ENCODE assay signal across 9 cellular contexts in genomic region chr21:34198232-34199120, GRCh38.
DNase-seq lines count a peak whose midpoint lies in the region; ATAC-seq lines count a peak whose summit lies in the region.
"Had no signal": no experiment of that assay in that cellular context is flagged by ENCODE, and none has a peak within 500 bp of the region (broad histone marks: within the 10 kb centered on the region; RNA-seq: fewer than 3 reads in every experiment).

No MANE protein-coding gene starts in this region.

- H3K4me1 Mint-ChIP-seq in T-helper 1 cell treated with Interleukin-12 subunit alpha and Interleukin-12 subunit beta and Interleukin-4 antibody, amounts not matched to agents 30 μg/mL and 1 μg/mL, for 36 hours (ENCODE audit: low read depth) = peaks cover 53% of the 10 kb centered on the region
- peaks cover 66% of the 10 kb centered on the region for H3K4me1 Mint-ChIP-seq in dendritic cell treated with granulocyte-macrophage colony-stimulating factor and Interleukin-4, amounts not matched to agents 40 ng/mL and 50 ng/mL, for 4 days (ENCODE audit: low read depth)
- H3K4me1 Mint-ChIP-seq in stimulated activated naive CD8-positive, alpha-beta T cell treated with anti-CD3 and anti-CD28 coated beads, Interleukin-15, amount 100 ng/mL, for 72 hours = peaks cover 65% of the 10 kb centered on the region

- peak overlapping the region; percentile 96 for H3K27ac Mint-ChIP-seq in T-helper 1 cell treated with Interleukin-12 subunit alpha and Interleukin-12 subunit beta and Interleukin-4 antibody, amounts not matched to agents 30 μg/mL and 1 μg/mL, for 36 hours
- peak overlapping the region; percentile 44 for H3K27ac Mint-ChIP-seq in dendritic cell treated with granulocyte-macrophage colony-stimulating factor and Interleukin-4, amounts not matched to agents 40 ng/mL and 50 ng/mL, for 4 days
- peak overlapping the region; percentile 91 to 92 for H3K27ac Mint-ChIP-seq in stimulated activated naive CD8-positive, alpha-beta T cell treated with anti-CD3 and anti-CD28 coated beads, Interleukin-15, amount 100 ng/mL, for 72 hours

- no peaks in the 10 kb centered on the region for H3K27me3 Mint-ChIP-seq in T-helper 1 cell treated with Interleukin-12 subunit alpha and Interleukin-12 subunit beta and Interleukin-4 antibody, amounts not matched to agents 30 μg/mL and 1 μg/mL, for 36 hours (ENCODE audit: low read depth)
- no peaks in the 10 kb centered on the region for H3K27me3 Mint-ChIP-seq in dendritic cell treated with granulocyte-macrophage colony-stimulating factor and Interleukin-4, amounts not matched to agents 40 ng/mL and 50 ng/mL, for 4 days
- no peaks in the 10 kb centered on the region for H3K27me3 Mint-ChIP-seq in stimulated activated naive CD8-positive, alpha-beta T cell treated with anti-CD3 and anti-CD28 coated beads, Interleukin-15, amount 100 ng/mL, for 72 hours

- peak; percentile 32 for DNase-seq in activated gamma-delta T cell treated with Interleukin-2 at 50 U/mL for 16 hours
- no peak for DNase-seq in activated gamma-delta T cell (lab: John Stamatoyannopoulos, UW)
- peak; percentile 50 to 53 for DNase-seq in stimulated activated naive CD8-positive, alpha-beta T cell treated with anti-CD3 and anti-CD28 coated beads, Interleukin-15, amount 100 ng/mL, for 72 hours
- DNase-seq in NCI-H69 (lab: John Stamatoyannopoulos, UW) = no peak
- DNase-seq: MG63 had no signal

- ATAC-seq in stimulated activated naive CD8-positive, alpha-beta T cell treated with anti-CD3 and anti-CD28 coated beads, Interleukin-15, amount 100 ng/mL, for 72 hours = peak; percentile 90
- ATAC-seq in HG03095 (IDR thresholded peaks at IDR 0.05; ENCODE audit: unreplicated experiment) (no peak), HG02763 (IDR thresholded peaks at IDR 0.05; ENCODE audit: unreplicated experiment) (no peak)

- H3K36me3 Mint-ChIP-seq in T-helper 1 cell treated with Interleukin-12 subunit alpha and Interleukin-12 subunit beta and Interleukin-4 antibody, amounts not matched to agents 30 μg/mL and 1 μg/mL, for 36 hours (ENCODE audit: low read depth) = peaks cover 9% of the 10 kb centered on the region
- no peaks in the 10 kb centered on the region for H3K36me3 Mint-ChIP-seq in dendritic cell treated with granulocyte-macrophage colony-stimulating factor and Interleukin-4, amounts not matched to agents 40 ng/mL and 50 ng/mL, for 4 days (ENCODE audit: low read depth)

- intact Hi-C loops in dendritic cell treated with granulocyte-macrophage colony-stimulating factor and Interleukin-4, amounts not matched to agents 40 ng/mL and 50 ng/mL, for 4 days (cut with micrococcal nuclease) = no loop called here

- peak overlapping the region; percentile 70 for H3K4me3 Mint-ChIP-seq in T-helper 1 cell treated with Interleukin-12 subunit alpha and Interleukin-12 subunit beta and Interleukin-4 antibody, amounts not matched to agents 30 μg/mL and 1 μg/mL, for 36 hours
- no peak overlapping the region for H3K4me3 Mint-ChIP-seq in dendritic cell treated with granulocyte-macrophage colony-stimulating factor and Interleukin-4, amounts not matched to agents 40 ng/mL and 50 ng/mL, for 4 days
- peak overlapping the region; percentile 38 to 42 for H3K4me3 Mint-ChIP-seq in stimulated activated naive CD8-positive, alpha-beta T cell treated with anti-CD3 and anti-CD28 coated beads, Interleukin-15, amount 100 ng/mL, for 72 hours

- H3K9me3 Mint-ChIP-seq in T-helper 1 cell treated with Interleukin-12 subunit alpha and Interleukin-12 subunit beta and Interleukin-4 antibody, amounts not matched to agents 30 μg/mL and 1 μg/mL, for 36 hours = peaks cover 5% of the 10 kb centered on the region
- H3K9me3 Mint-ChIP-seq in dendritic cell treated with granulocyte-macrophage colony-stimulating factor and Interleukin-4, amounts not matched to agents 40 ng/mL and 50 ng/mL, for 4 days = peaks cover 6% of the 10 kb centered on the region
- H3K9me3 Mint-ChIP-seq in stimulated activated naive CD8-positive, alpha-beta T cell treated with anti-CD3 and anti-CD28 coated beads, Interleukin-15, amount 100 ng/mL, for 72 hours = peaks cover 0 to 7% of the 10 kb centered on the region in 2 donors

Comparison
In these comparisons a context has a peak if more than half of its experiments do, and no peak if none do; other contexts are left out.
1. DNase-seq: peak in activated gamma-delta T cell treated with Interleukin-2 at 50 U/mL for 16 hours (single experiment) and stimulated activated naive CD8-positive, alpha-beta T cell treated with anti-CD3 and anti-CD28 coated beads, Interleukin-15, amount 100 ng/mL, for 72 hours (2 of 2); none in activated gamma-delta T cell (single experiment) and NCI-H69 (single experiment).
2. H3K27ac Mint-ChIP-seq: peak in every context shown above with its lines; median percentile 96 in T-helper 1 cell treated with Interleukin-12 subunit alpha and Interleukin-12 subunit beta and Interleukin-4 antibody, amounts not matched to agents 30 μg/mL and 1 μg/mL, for 36 hours; 92 in stimulated activated naive CD8-positive, alpha-beta T cell treated with anti-CD3 and anti-CD28 coated beads, Interleukin-15, amount 100 ng/mL, for 72 hours; 44 in dendritic cell treated with granulocyte-macrophage colony-stimulating factor and Interleukin-4, amounts not matched to agents 40 ng/mL and 50 ng/mL, for 4 days.